36 cellular contexts compared by ENCODE assay signal in the genomic region with DNA sequence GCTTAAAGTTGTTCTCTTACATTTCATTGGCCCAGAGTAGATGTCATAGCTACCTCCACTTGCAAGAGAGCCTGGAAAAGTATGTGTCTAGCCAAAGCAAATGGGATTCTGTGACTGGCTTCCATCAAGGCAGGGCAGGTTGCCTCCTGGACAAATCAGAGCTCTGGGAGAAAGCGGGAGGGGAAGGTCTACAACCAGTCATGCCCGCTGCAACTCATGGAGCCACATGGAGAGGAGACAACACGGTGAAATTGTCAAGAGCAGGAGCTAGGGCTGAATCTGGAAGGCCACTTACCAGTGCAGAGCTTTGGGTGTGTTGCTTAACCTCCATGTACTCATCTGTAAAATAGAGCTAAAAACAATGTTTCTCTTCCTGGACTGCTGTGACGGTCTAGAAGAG.
"Had no signal": no experiment of that assay in that cellular context is flagged by ENCODE, and none has a peak within 500 bp of the region (broad histone marks: within the 10 kb centered on the region; RNA-seq: fewer than 3 reads in every experiment).

No MANE protein-coding gene starts in this region.

- DNase-seq: Karpas-422, Kasumi-1, MG63, MM.1S, MV-4-11, NCI-H1048, NCI-H1092, NCI-H1092 treated with DMSO at 0.1 percent for 48 hours, NCI-H1105, NCI-H1105 treated with DMSO at 0.1 percent for 48 hours, NCI-H1417, NCI-H1417 treated with DMSO at 0.1 percent for 48 hours, NCI-H1436, NCI-H1436 treated with DMSO at 0.1 percent for 48 hours, NCI-H146, NCI-H1694, NCI-H1694 treated with DMSO at 0.1 percent for 48 hours, NCI-H187, NCI-H187 treated with DMSO at 0.1 percent for 48 hours, NCI-H1930, NCI-H2029, NCI-H2029 treated with DMSO at 0.1 percent for 48 hours, NCI-H2081, NCI-H2081 treated with DMSO at 0.1 percent for 48 hours, NCI-H2107, NCI-H2171, NCI-H2171 treated with DMSO at 0.1 percent for 48 hours, NCI-H2227 treated with DMSO at 0.1 percent for 48 hours, NCI-H226, NCI-H345, NCI-H446, NCI-H446 treated with DMSO at 0.1 percent for 48 hours, NCI-H510A, NCI-H510A treated with DMSO at 0.1 percent for 48 hours, NCI-H524, NCI-H524 treated with DMSO at 0.1 percent for 48 hours had no signal

- H3K36me3 ChIP-seq: MG63 had no signal

- H3K4me3 ChIP-seq: MG63 had no signal

- H3K9me3 ChIP-seq: MG63 had no signal

- H3K27me3 ChIP-seq: MG63 had no signal
